ENCODE assay signal across 10 cellular contexts in the genomic region with DNA sequence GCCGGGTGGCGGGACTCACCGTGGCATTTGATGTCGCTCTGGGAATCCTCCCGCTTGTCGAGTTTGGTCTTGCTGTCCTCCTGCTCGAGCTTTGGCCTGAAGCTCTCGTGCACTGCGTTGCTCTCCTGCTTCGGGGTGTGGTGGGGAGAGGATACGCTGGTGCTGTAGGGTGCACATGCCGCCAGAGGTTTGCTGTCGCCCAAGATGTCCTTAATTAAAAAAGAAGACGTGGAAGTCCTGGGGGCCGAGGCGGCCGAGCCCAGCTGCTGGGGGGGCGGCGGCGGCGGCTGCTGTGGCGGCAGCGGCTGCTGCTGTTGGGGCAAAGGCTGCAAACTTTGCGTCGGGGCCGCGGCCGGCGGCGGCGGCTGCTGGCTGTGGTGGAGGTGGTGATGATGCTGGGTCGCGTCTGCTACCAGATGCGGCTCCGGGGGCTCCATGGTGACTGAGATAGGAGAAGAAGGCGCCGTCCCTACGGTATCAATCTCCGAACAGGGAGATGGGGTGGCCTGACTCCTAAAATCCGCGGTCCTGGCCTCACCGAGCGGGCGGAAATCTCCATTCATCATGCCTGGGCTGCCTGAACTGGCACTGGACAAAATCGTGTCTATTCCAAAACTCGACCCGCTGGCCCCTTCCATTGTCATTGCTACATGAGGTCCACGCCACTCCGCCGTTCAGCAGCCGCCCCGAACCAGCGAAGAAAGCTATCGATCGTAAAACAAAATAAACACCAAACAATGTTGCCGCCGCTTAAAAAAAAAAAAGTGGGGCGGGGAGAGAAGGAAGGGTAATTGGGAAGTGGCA. TPM values are rescaled to one million over a fixed set of nuclear protein-coding genes. Genes with fewer than 3 reads are reported as not detected.
DNase-seq lines count a peak whose midpoint lies in the region; ATAC-seq, FAIRE-seq and TF ChIP-seq lines count a peak whose summit lies in the region.
"Had no signal": no experiment of that assay in that cellular context is flagged by ENCODE, and none has a peak within 500 bp of the region (broad histone marks: within the 10 kb centered on the region; RNA-seq: fewer than 3 reads in every experiment).

TSS of gene BARHL2 (minus strand) at position 751 of the 804 bp plus-strand sequence. CDS start at position 644, 107 bp downstream.

- DNase-seq in A549 (ENCODE audit: low read depth in 1 of 2, low spot score in 1 of 2) (no peak), GM20000 (ENCODE audit: low spot score) (peak; percentile 32), brain microvascular endothelial cell (no peak), mesothelial cell of epicardium (ENCODE audit: low spot score in 2 of 2, unreplicated experiment in 2 of 2) (no peak), adrenal gland (no peak)
- no peak for DNase-seq in stimulated activated CD4-positive, alpha-beta T cell treated with anti-CD3 and anti-CD28 coated beads, Interleukin-1b, Interleukin-23, amount 100 ng/mL, for 48 hours
- DNase-seq: effector CD8-positive, alpha-beta T cell had no signal

- TF ChIP-seq CTCF in A549 (IDR thresholded peaks at IDR 0.05): no peak
- no peak for TF ChIP-seq CTCF in GM20000 (IDR thresholded peaks at IDR 0.05; ENCODE audit: extremely low read depth, missing control alignments)
- no peak for TF ChIP-seq CTCF in brain microvascular endothelial cell (IDR thresholded peaks at IDR 0.05; ENCODE audit: low read depth, low read length, missing control alignments)
- no peak for TF ChIP-seq CTCF in mesothelial cell of epicardium (IDR thresholded peaks at IDR 0.05; ENCODE audit: unreplicated experiment)
- TF ChIP-seq CTCF in adrenal gland (IDR thresholded peaks at IDR 0.05): no peak

- H3K9me3 ChIP-seq in A549 (no peaks in the 10 kb centered on the region), adrenal gland (replicated peaks in 1 of 3) (no peaks in the 10 kb centered on the region)

- H3K4me1 ChIP-seq in A549: no peaks in the 10 kb centered on the region
- peaks cover 5 to 19% of the 10 kb centered on the region in 2 donors for H3K4me1 ChIP-seq in adrenal gland (replicated peaks in 1 of 2)

- peaks cover 16% of the 10 kb centered on the region for H3K4me1 Mint-ChIP-seq in mesothelial cell of epicardium

- intact Hi-C loops in adrenal gland (cut with DNase I): loop anchor here in 1 of 2 donors (10.0 kb wide), 1 partner anchor 248 kb away; no protein-coding TSS in a partner anchor

- H3K9me3 Mint-ChIP-seq in mesothelial cell of epicardium: no peaks in the 10 kb centered on the region

- TF ChIP-seq EP300 in A549 (IDR thresholded peaks at IDR 0.05): no peak

- peak within 1 kb of the TSS; percentile 71 for H3K4me2 ChIP-seq in A549

- no peak within 1 kb of the TSS for H3K27ac Mint-ChIP-seq in mesothelial cell of epicardium

- no peaks in the 10 kb centered on the region for H3K36me3 Mint-ChIP-seq in mesothelial cell of epicardium

- in situ Hi-C loops in brain microvascular endothelial cell (cut with HindIII; ENCODE audit: low pct_ligation_motif_present, low sequenced_read_pairs): no loop called here

- POLR2A ChIA-PET in A549 (lab: Yijun Ruan, JAX): no interaction called here

- CTCF ChIA-PET in A549 (lab: Yijun Ruan, JAX): no interaction called here

- H3K36me3 ChIP-seq in brain microvascular endothelial cell (replicated peaks) (no peaks in the 10 kb centered on the region), adrenal gland (replicated peaks in 1 of 2) (no peaks in the 10 kb centered on the region)

- H3K4me3 ChIP-seq in A549 (no peak within 1 kb of the TSS; the same call in 2 of the 3 replicates), brain microvascular endothelial cell (ENCODE audit: low read depth, low read length) (peak within 1 kb of the TSS; percentile 18), adrenal gland (no peak within 1 kb of the TSS)

- H3K4me3 Mint-ChIP-seq in mesothelial cell of epicardium: peak within 1 kb of the TSS; percentile 71

- H3K27ac ChIP-seq in A549: no peak within 1 kb of the TSS
- H3K27ac ChIP-seq in brain microvascular endothelial cell: no peak within 1 kb of the TSS
- no peak within 1 kb of the TSS for H3K27ac ChIP-seq in adrenal gland

- TF ChIP-seq POLR2A in A549 (IDR thresholded peaks at IDR 0.05; ENCODE audit: low read length): no peak
- TF ChIP-seq POLR2A in adrenal gland (IDR thresholded peaks at IDR 0.05): no peak

- ATAC-seq in A549 (no peak), HG02571 (IDR thresholded peaks at IDR 0.05; ENCODE audit: unreplicated experiment) (no peak), HG02884 (IDR thresholded peaks at IDR 0.05; ENCODE audit: unreplicated experiment) (no peak)
- ATAC-seq: Panc1 had no signal

- 69% methylated on average over 39 of the region's 58 CpGs for WGBS in A549 (ENCODE audit: missing lambda C conversion rate)
- WGBS in adrenal gland, 4 donors: 5 to 7% (median 5%) methylated on average over 48 to 58 of the region's 58 CpGs

- peaks cover 89% of the 10 kb centered on the region for H3K27me3 ChIP-seq in brain microvascular endothelial cell (replicated peaks)
- peaks cover 97% of the 10 kb centered on the region for H3K27me3 ChIP-seq in adrenal gland

- H3K27me3 Mint-ChIP-seq in mesothelial cell of epicardium (ENCODE audit: low read depth): peaks cover 97% of the 10 kb centered on the region

- FAIRE-seq in A549 (lab: Jason Lieb, UNC): no peak

- TF ChIP-seq RAD21 in A549 (conservative IDR thresholded peaks at IDR 0.05 in 1 of 2, IDR thresholded peaks at IDR 0.05 in 1 of 2): no peak

TF ChIP-seq in A549, 52 proteins besides CTCF, POLR2A, EP300 and RAD21 (continues in another document):
- TF ChIP-seq MAZ (IDR thresholded peaks at IDR 0.05; ENCODE audit: borderline replicate concordance, low read depth, low read length): no peak
- no peak for TF ChIP-seq CBX8 (IDR thresholded peaks at IDR 0.05)
- TF ChIP-seq, protein P1, sequence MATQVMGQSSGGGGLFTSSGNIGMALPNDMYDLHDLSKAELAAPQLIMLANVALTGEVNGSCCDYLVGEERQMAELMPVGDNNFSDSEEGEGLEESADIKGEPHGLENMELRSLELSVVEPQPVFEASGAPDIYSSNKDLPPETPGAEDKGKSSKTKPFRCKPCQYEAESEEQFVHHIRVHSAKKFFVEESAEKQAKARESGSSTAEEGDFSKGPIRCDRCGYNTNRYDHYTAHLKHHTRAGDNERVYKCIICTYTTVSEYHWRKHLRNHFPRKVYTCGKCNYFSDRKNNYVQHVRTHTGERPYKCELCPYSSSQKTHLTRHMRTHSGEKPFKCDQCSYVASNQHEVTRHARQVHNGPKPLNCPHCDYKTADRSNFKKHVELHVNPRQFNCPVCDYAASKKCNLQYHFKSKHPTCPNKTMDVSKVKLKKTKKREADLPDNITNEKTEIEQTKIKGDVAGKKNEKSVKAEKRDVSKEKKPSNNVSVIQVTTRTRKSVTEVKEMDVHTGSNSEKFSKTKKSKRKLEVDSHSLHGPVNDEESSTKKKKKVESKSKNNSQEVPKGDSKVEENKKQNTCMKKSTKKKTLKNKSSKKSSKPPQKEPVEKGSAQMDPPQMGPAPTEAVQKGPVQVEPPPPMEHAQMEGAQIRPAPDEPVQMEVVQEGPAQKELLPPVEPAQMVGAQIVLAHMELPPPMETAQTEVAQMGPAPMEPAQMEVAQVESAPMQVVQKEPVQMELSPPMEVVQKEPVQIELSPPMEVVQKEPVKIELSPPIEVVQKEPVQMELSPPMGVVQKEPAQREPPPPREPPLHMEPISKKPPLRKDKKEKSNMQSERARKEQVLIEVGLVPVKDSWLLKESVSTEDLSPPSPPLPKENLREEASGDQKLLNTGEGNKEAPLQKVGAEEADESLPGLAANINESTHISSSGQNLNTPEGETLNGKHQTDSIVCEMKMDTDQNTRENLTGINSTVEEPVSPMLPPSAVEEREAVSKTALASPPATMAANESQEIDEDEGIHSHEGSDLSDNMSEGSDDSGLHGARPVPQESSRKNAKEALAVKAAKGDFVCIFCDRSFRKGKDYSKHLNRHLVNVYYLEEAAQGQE (IDR thresholded peaks at IDR 0.05): no peak
- TF ChIP-seq ZNF302 (CRISPR knock-in tag; IDR thresholded peaks at IDR 0.05): no peak
- TF ChIP-seq EHF (CRISPR knock-in tag; IDR thresholded peaks at IDR 0.05): no peak
- TF ChIP-seq HEYL (CRISPR knock-in tag; IDR thresholded peaks at IDR 0.05): no peak
- no peak for TF ChIP-seq HOXB13 (CRISPR knock-in tag; IDR thresholded peaks at IDR 0.05; ENCODE audit: low read depth)
- TF ChIP-seq PBX3 (IDR thresholded peaks at IDR 0.05): no peak
- TF ChIP-seq RNF2 (IDR thresholded peaks at IDR 0.05; ENCODE audit: borderline replicate concordance, low read depth): no peak
- TF ChIP-seq SREBF2 (IDR thresholded peaks at IDR 0.05): no peak
- no peak for TF ChIP-seq GATA3 (IDR thresholded peaks at IDR 0.05; ENCODE audit: borderline replicate concordance)
- TF ChIP-seq HMGXB4 (CRISPR knock-in tag; IDR thresholded peaks at IDR 0.05; ENCODE audit: borderline replicate concordance): no peak
- TF ChIP-seq EHMT2 (IDR thresholded peaks at IDR 0.05; ENCODE audit: low read depth): no peak

RNA-seq across cellular contexts. Expression of gene BARHL2, which starts in this region (rescaled TPM):
- polyA plus RNA-seq in A549 (2011; rRNA removed) (not detected in 2 replicates), A549 (2017; fragmentation: RNase III; extraction: RNeasy Plus Mini Kit Qiagen cat#74134 plus additional on column Dnase treatment) (not detected in 3 replicates), adrenal gland (not detected)
- polyA plus RNA-seq in A549 (2012; cell fraction: cytosol; rRNA removed): not detected in 2 replicates
- polyA plus RNA-seq in A549 (2012; cell fraction: nucleus; rRNA removed): not detected in 2 replicates
- not detected in 2 replicates for polyA minus RNA-seq in A549 (2011; rRNA and poly(A)+ RNA removed)
- total RNA-seq in mesothelial cell of epicardium (not detected in 3 replicates), adrenal gland (not detected)
